15 cellular contexts compared by ENCODE assay signal in genomic region chr15:101001056-101001455, GRCh38.
"Had no signal": no experiment of that assay in that cellular context is flagged by ENCODE, and none has a peak within 500 bp of the region (broad histone marks: within the 10 kb centered on the region; RNA-seq: fewer than 3 reads in every experiment).

No MANE protein-coding gene starts in this region.

- H3K27me3 ChIP-seq: foreskin keratinocyte, neutrophil, ovary, right atrium auricular region had no signal

- H3K4me1 Mint-ChIP-seq: immature natural killer cell; naive thymus-derived CD8-positive, alpha-beta T cell had no signal

- H3K4me1 ChIP-seq: foreskin keratinocyte, right atrium auricular region had no signal

- ATAC-seq: effector memory CD8-positive, alpha-beta T cell; foreskin keratinocyte; left cardiac atrium; left ventricle myocardium superior; mucosa of descending colon; naive thymus-derived CD8-positive, alpha-beta T cell had no signal

- H3K36me3 Mint-ChIP-seq: immature natural killer cell; naive thymus-derived CD8-positive, alpha-beta T cell; type B pancreatic cell had no signal

- H3K9me3 ChIP-seq: mucosa of descending colon, neutrophil, ovary, right atrium auricular region had no signal

- H3K36me3 ChIP-seq: ovary, right atrium auricular region had no signal

- H3K9me3 Mint-ChIP-seq: effector memory CD8-positive, alpha-beta T cell; immature natural killer cell; naive thymus-derived CD8-positive, alpha-beta T cell had no signal

- H3K27ac Mint-ChIP-seq: effector memory CD8-positive, alpha-beta T cell; immature natural killer cell; naive thymus-derived CD8-positive, alpha-beta T cell; type B pancreatic cell had no signal

- H3K27ac ChIP-seq: foreskin keratinocyte, neutrophil, ovary, right atrium auricular region had no signal

- DNase-seq: effector memory CD8-positive, alpha-beta T cell; foreskin keratinocyte; immature natural killer cell; kidney; left cardiac atrium; left ventricle myocardium superior; naive thymus-derived CD8-positive, alpha-beta T cell; ovary; small intestine; stimulated activated CD4-positive, alpha-beta T cell treated with anti-CD3 and anti-CD28 coated beads, Interleukin-12 subunit alpha, Interleukin-12 subunit beta, amount 100 ng/mL, for 4 hours; stimulated activated naive CD4-positive, alpha-beta T cell treated with Interleukin-2 at 50 U/mL for 16 hours had no signal

- H3K4me3 Mint-ChIP-seq: effector memory CD8-positive, alpha-beta T cell; immature natural killer cell; naive thymus-derived CD8-positive, alpha-beta T cell; type B pancreatic cell had no signal

- H3K4me3 ChIP-seq: mucosa of descending colon, ovary, right atrium auricular region had no signal
